In genomic region chr10:97880109-97880508, GRCh38 we compare ENCODE assay signal across 29 cellular contexts.
"Had no signal": no experiment of that assay in that cellular context is flagged by ENCODE, and none has a peak within 500 bp of the region (broad histone marks: within the 10 kb centered on the region; RNA-seq: fewer than 3 reads in every experiment).

No MANE protein-coding gene starts in this region.

- H3K27me3 ChIP-seq: adrenal gland, body of pancreas, breast epithelium had no signal

- DNase-seq: activated B cell treated with CpG ODN at 0.5 μM for 24 hours; activated CD4-positive, alpha-beta memory T cell treated with anti-CD3 and anti-CD28 coated beads for 36 hours; activated CD4-positive, alpha-beta T cell treated with anti-CD3 and anti-CD28 coated beads for 4 hours; activated CD4-positive, alpha-beta T cell treated with anti-CD3 and anti-CD28 coated beads, Interleukin-2, amount 10 ng/mL, durations not matched to agents 24 days and 14 days; activated CD4-positive, alpha-beta T cell treated with anti-CD3 and anti-CD28 coated beads, Interleukin-2, amount 50 U/mL, for 1 hour; activated CD4-positive, alpha-beta T cell treated with anti-CD3 and anti-CD28 coated beads, Interleukin-2, amount 50 U/mL, for 4 hours; activated CD4-positive, CD25-positive, alpha-beta regulatory T cell treated with anti-CD3 and anti-CD28 coated beads, Interleukin-2, amount 50 U/mL, for 72 hours; activated CD8-positive, alpha-beta memory T cell treated with anti-CD3 and anti-CD28 coated beads, Interleukin-2, amount 50 U/mL, for 4 hours; activated CD8-positive, alpha-beta T cell treated with anti-CD3 and anti-CD28 coated beads for 36 hours; activated gamma-delta T cell treated with Interleukin-2 at 50 U/mL for 16 hours; activated naive CD4-positive, alpha-beta T cell; activated naive CD4-positive, alpha-beta T cell treated with anti-CD3 and anti-CD28 coated beads for 36 hours; activated naive CD4-positive, alpha-beta T cell treated with anti-CD3 and anti-CD28 coated beads, Interleukin-2, amount 50 U/mL, for 16 hours; activated naive CD8-positive, alpha-beta T cell treated with anti-CD3 and anti-CD28 coated beads for 36 hours; activated T-cell treated with anti-CD3 and anti-CD28 coated beads for 4 hours; activated T-cell treated with anti-CD3 and anti-CD28 coated beads, Interleukin-2, amount 50 U/mL, for 1 hour; activated T-cell treated with anti-CD3 and anti-CD28 coated beads, Interleukin-2, amount 50 U/mL, for 4 hours; activated T-cell treated with anti-CD3 and anti-CD28 coated beads, Interleukin-2, amount 50 U/mL, for 72 hours; adrenal gland; amniotic stem cell; aorta; body of pancreas; brain microvascular endothelial cell; cerebellar nuclear complex; T-helper 1 cell; T-helper 2 cell; T-helper 9 cell had no signal

- H3K27ac ChIP-seq: adrenal gland, body of pancreas, brain microvascular endothelial cell, breast epithelium, VCaP had no signal

- H3K4me3 ChIP-seq: adrenal gland, body of pancreas, breast epithelium had no signal

- H3K36me3 ChIP-seq: adrenal gland, brain microvascular endothelial cell, breast epithelium had no signal

- H3K9me3 ChIP-seq: adrenal gland, body of pancreas, breast epithelium had no signal

- H3K4me1 ChIP-seq: adrenal gland, breast epithelium had no signal
